ENCODE assay signal across 19 cellular contexts in the genomic region with DNA sequence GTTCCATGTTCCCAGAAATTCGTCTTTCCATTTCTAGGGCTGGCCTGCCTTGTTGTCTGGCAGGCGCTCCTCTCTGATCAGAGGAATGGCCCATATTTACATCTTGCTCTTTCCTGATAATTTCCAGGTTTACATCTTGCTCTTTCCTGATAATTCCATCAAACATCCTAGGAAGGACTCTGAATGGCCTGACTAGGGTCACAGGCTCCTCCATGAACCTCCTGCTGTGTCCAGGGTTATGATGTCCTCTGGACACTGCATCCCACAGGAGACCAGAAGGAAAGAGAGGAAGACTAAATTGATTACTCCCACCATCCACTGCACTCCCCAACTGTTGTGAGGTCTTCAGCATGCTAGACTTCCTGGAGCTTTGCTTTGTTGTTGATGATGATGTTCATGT.
"Had no signal": no experiment of that assay in that cellular context is flagged by ENCODE, and none has a peak within 500 bp of the region (broad histone marks: within the 10 kb centered on the region; RNA-seq: fewer than 3 reads in every experiment).

No MANE protein-coding gene starts in this region.

- H3K27ac ChIP-seq: colonic mucosa, esophagus squamous epithelium, gastrocnemius medialis, heart right ventricle, left lung, lower lobe of right lung had no signal

- DNase-seq: colonic mucosa; cortex of kidney; effector CD4-positive, alpha-beta T cell; effector memory CD4-positive, alpha-beta T cell; esophagus squamous epithelium; foreskin fibroblast; foreskin melanocyte; gastrocnemius medialis; glutamatergic neuron; head of caudate nucleus; heart right ventricle; hippocampal formation; left cardiac atrium; left lung; left ventricle myocardium superior; lower lobe of right lung; mesendoderm; midbrain; naive thymus-derived CD4-positive, alpha-beta T cell had no signal

- H3K27me3 ChIP-seq: colonic mucosa, esophagus squamous epithelium, gastrocnemius medialis, heart right ventricle, left lung had no signal

- H3K9me3 ChIP-seq: colonic mucosa, esophagus squamous epithelium, gastrocnemius medialis, heart right ventricle, left lung, lower lobe of right lung had no signal

- H3K36me3 ChIP-seq: colonic mucosa, esophagus squamous epithelium, gastrocnemius medialis, heart right ventricle, left lung, lower lobe of right lung had no signal

- H3K4me3 ChIP-seq: colonic mucosa, esophagus squamous epithelium, gastrocnemius medialis, heart right ventricle, left lung, lower lobe of right lung had no signal

- H3K4me1 ChIP-seq: colonic mucosa, esophagus squamous epithelium, left lung, lower lobe of right lung had no signal

- ATAC-seq: gastrocnemius medialis; heart right ventricle; left cardiac atrium; left lung; left ventricle myocardium superior; lower lobe of right lung; naive thymus-derived CD4-positive, alpha-beta T cell had no signal
